ENCODE assay signal across 14 cellular contexts in the genomic region with DNA sequence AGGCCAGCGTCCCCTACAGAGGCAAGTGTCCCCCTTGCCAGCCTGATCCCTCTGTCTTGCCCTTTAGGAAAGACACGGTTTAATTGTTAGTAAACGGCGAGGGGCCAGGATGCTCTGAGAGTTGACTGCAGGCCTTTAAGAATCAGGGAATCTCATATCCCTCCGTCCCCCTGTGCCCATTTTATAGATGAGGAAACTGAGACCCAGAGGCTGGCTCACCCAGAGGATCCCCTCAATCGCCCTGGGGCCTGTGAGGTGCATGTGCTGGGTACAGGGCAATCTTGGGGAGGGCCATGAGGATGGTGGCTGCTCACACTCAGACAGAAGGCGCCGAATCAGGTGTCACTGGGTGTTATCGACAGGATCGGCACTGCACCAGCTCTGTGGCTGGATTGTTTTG. TPM values are rescaled to one million over a fixed set of nuclear protein-coding genes. Genes with fewer than 3 reads are reported as not detected.
DNase-seq lines count a peak whose midpoint lies in the region; ATAC-seq, FAIRE-seq and TF ChIP-seq lines count a peak whose summit lies in the region.
"Had no signal": no experiment of that assay in that cellular context is flagged by ENCODE, and none has a peak within 500 bp of the region (broad histone marks: within the 10 kb centered on the region; RNA-seq: fewer than 3 reads in every experiment).

No MANE protein-coding gene starts in this region.

- 70% methylated on average over 9 of the region's 10 CpGs for WGBS in SK-N-SH (ENCODE audit: low lambda C conversion rate)
- 66% methylated on average over 10 of the region's 10 CpGs; no CpG with 5 or more reads in 1 of the 2 experiments for WGBS in H1 (ENCODE audit: extremely low coverage in 1 of 2, insufficient coverage in 1 of 2, insufficient read length in 1 of 2, insufficient replicate concordance in 2 of 2, low coverage in 1 of 2, low lambda C conversion rate in 2 of 2, missing lambda C conversion rate in 1 of 2), 2 experiments
- 89% methylated on average over 5 of the region's 10 CpGs for WGBS in mesenchymal stem cell
- WGBS in urinary bladder, result 69% methylated on average over 10 of the region's 10 CpGs

- H3K9ac ChIP-seq in SK-N-SH, result peak overlapping the region; percentile 46; the same call in 1 of the 2 replicates
- no peak overlapping the region; a peak in 1 of 7 replicates for H3K9ac ChIP-seq in H1 (replicated peaks in 1 of 4; ENCODE audit: extremely low read depth in 1 of 4, low read depth in 3 of 4, low read length in 3 of 4)
- H3K9ac ChIP-seq in mesenchymal stem cell (ENCODE audit: low read length), result no peak overlapping the region

- TF ChIP-seq EP300 in SK-N-SH (IDR thresholded peaks at IDR 0.05; ENCODE audit: borderline replicate concordance in 1 of 2, low read depth in 1 of 2, low read length in 1 of 2), result no peak
- TF ChIP-seq EP300 in H1 (IDR thresholded peaks at IDR 0.05; ENCODE audit: borderline replicate concordance in 1 of 2, low read depth in 2 of 2, low read length in 2 of 2), result no peak

- H3K4me2 ChIP-seq in SK-N-SH, result peak overlapping the region; percentile 57; the same call in 1 of the 2 replicates
- H3K4me2 ChIP-seq in H1 (ENCODE audit: insufficient read depth in 1 of 2, low read depth in 2 of 2, low read length in 2 of 2), result peak overlapping the region; percentile 41 to 67
- peak overlapping the region; percentile 82 for H3K4me2 ChIP-seq in mesenchymal stem cell (ENCODE audit: low read length, poor library complexity, severe bottlenecking)

- no peaks in the 10 kb centered on the region for H3F3A ChIP-seq in SK-N-SH (replicated peaks; ENCODE audit: insufficient read depth)

- H3K14ac ChIP-seq in H1 (ENCODE audit: insufficient read length) (no peak overlapping the region), mesenchymal stem cell (ENCODE audit: low read length in 2 of 2) (no peak overlapping the region)

- POLR2A ChIA-PET in SK-N-SH (lab: Yijun Ruan, JAX), result no interaction called here
- POLR2A ChIA-PET in H1 (lab: Charles Lee; ENCODE audit: partially characterized antibody), result interaction anchor here (1.0 to 2.9 kb wide), 3 partner anchors 7 to 27 kb away, joined by 3 to 9 read pairs (median 3); no protein-coding TSS in a partner anchor

- H3K23me2 ChIP-seq in H1 (ENCODE audit: low read depth, low read length), result peaks cover 2% of the 10 kb centered on the region; the same call in 1 of the 2 replicates

- no peaks in the 10 kb centered on the region for H3K79me1 ChIP-seq in H1 (ENCODE audit: low read depth, low read length)
- H3K79me1 ChIP-seq in mesenchymal stem cell (replicated peaks; ENCODE audit: low read length, poor library complexity, severe bottlenecking), result peaks cover 5% of the 10 kb centered on the region

- no peak overlapping the region for H2BK20ac ChIP-seq in H1 (ENCODE audit: low read length)

- H4K8ac ChIP-seq in H1 (ENCODE audit: extremely low read depth, insufficient read depth, low read length) (0 out of 2 replicates have a peak overlapping the region, but pooled peaks have one; percentile 43), mesenchymal stem cell (ENCODE audit: low read length) (no peak overlapping the region)

- H2BK120ac ChIP-seq in H1 (replicated peaks; ENCODE audit: low read depth, low read length) (no peak overlapping the region), mesenchymal stem cell (ENCODE audit: low read depth, low read length) (peak overlapping the region; percentile 19)

- H3K9me3 ChIP-seq in SK-N-SH, result no peaks in the 10 kb centered on the region
- no peaks in the 10 kb centered on the region for H3K9me3 ChIP-seq in H1 (ENCODE audit: insufficient read depth in 2 of 2, low read depth in 1 of 2, low read length in 1 of 2)
- H3K9me3 ChIP-seq in mesenchymal stem cell (ENCODE audit: control insufficient read depth, low read length), result no peaks in the 10 kb centered on the region
- H3K9me3 ChIP-seq: sigmoid colon had no signal

- no peaks in the 10 kb centered on the region for H3K9me2 ChIP-seq in SK-N-SH

- H3K36me3 ChIP-seq in SK-N-SH (replicated peaks in 1 of 2; ENCODE audit: control insufficient read depth in 1 of 2, insufficient read depth in 2 of 2, low read length in 1 of 2) (no peaks in the 10 kb centered on the region), H1 (ENCODE audit: control insufficient read depth in 2 of 4, insufficient read depth in 4 of 4, low read length in 3 of 4) (no peaks in the 10 kb centered on the region), mesenchymal stem cell (ENCODE audit: control insufficient read depth in 1 of 2, insufficient read depth in 2 of 2, low read depth in 1 of 2, low read length in 2 of 2) (peaks cover 0 to 4% of the 10 kb centered on the region in 2 experiments), urinary bladder (ENCODE audit: insufficient read depth) (no peaks in the 10 kb centered on the region)
- H3K36me3 ChIP-seq: sigmoid colon had no signal

- no peak for TF ChIP-seq POLR2A in H1 (IDR thresholded peaks at IDR 0.05; ENCODE audit: control extremely low read depth in 1 of 2, low read depth in 2 of 2, low read length in 2 of 2)

- H3K18ac ChIP-seq in H1 (ENCODE audit: extremely low read depth, low read length), result no peak overlapping the region; the same call in 1 of the 2 replicates
- H3K18ac ChIP-seq in mesenchymal stem cell (ENCODE audit: low read depth in 1 of 2, low read length in 2 of 2), result no peak overlapping the region

- DNase-seq in SK-N-SH, result no peak
- no peak for DNase-seq in H1 (ENCODE audit: low read depth in 1 of 2, low spot score in 2 of 2)
- no peak for DNase-seq in mesenchymal stem cell
- DNase-seq in activated T-cell treated with anti-CD3 and anti-CD28 coated beads, Interleukin-2, amount 50 U/mL, for 48 hours, result no peak
- DNase-seq in NCI-H187 (lab: John Stamatoyannopoulos, UW), result no peak
- DNase-seq: activated T-cell treated with anti-CD3 and anti-CD28 coated beads for 4 hours; DMS 273 treated with DMSO at 0.1 percent for 48 hours; naive thymus-derived CD4-positive, alpha-beta T cell; NCI-H2171; sigmoid colon had no signal

- H4K20me1 ChIP-seq in SK-N-SH (ENCODE audit: insufficient read depth), result no peaks in the 10 kb centered on the region
- H4K20me1 ChIP-seq in H1 (replicated peaks in 1 of 2; ENCODE audit: control insufficient read depth in 1 of 2, insufficient read depth in 2 of 2, low read length in 2 of 2), result no peaks in the 10 kb centered on the region

- peak overlapping the region; percentile 37 to 47; a peak in 3 of 4 replicates for H3K4me3 ChIP-seq in SK-N-SH (ENCODE audit: low read depth in 2 of 2, low read length in 1 of 2)
- H3K4me3 ChIP-seq in H1 (ENCODE audit: extremely low read depth in 1 of 4, insufficient read depth in 2 of 4, low read depth in 3 of 4, low read length in 4 of 4), result peak overlapping the region in 2 of 4 experiments; percentile 50 to 59; a peak in 4 of 8 replicates
- no peak overlapping the region for H3K4me3 ChIP-seq in mesenchymal stem cell (ENCODE audit: insufficient read depth in 1 of 2, low read depth in 1 of 2, low read length in 2 of 2)
- peak overlapping the region; percentile 33 for H3K4me3 ChIP-seq in urinary bladder (ENCODE audit: low read depth, low read length)

- H3K27ac ChIP-seq in SK-N-SH (ENCODE audit: low read depth in 2 of 2, low read length in 1 of 2), result no peak overlapping the region
- no peak overlapping the region for H3K27ac ChIP-seq in H1 (ENCODE audit: low read depth, low read length)
- no peak overlapping the region for H3K27ac ChIP-seq in mesenchymal stem cell (ENCODE audit: low read length, poor library complexity, severe bottlenecking)
- H3K27ac ChIP-seq in urinary bladder (ENCODE audit: low read depth), result no peak overlapping the region
- H3K27ac ChIP-seq: 22Rv1, sigmoid colon had no signal

- H2BK15ac ChIP-seq in H1 (ENCODE audit: low read length) (no peak overlapping the region), mesenchymal stem cell (ENCODE audit: low read depth, poor library complexity, severe bottlenecking) (no peak overlapping the region)

- no peak overlapping the region for H3K56ac ChIP-seq in H1 (replicated peaks; ENCODE audit: insufficient read length, low read depth, low read length)

- no peak for TF ChIP-seq RAD21 in SK-N-SH (IDR thresholded peaks at IDR 0.05; ENCODE audit: low read length)
- no peak for TF ChIP-seq RAD21 in H1 (IDR thresholded peaks at IDR 0.05 in 1 of 2, conservative IDR thresholded peaks at IDR 0.05 in 1 of 2; ENCODE audit: low read depth in 2 of 2, low read length in 2 of 2)

- H3K4ac ChIP-seq in H1 (replicated peaks; ENCODE audit: insufficient read length, low read depth, low read length) (no peak overlapping the region), mesenchymal stem cell (ENCODE audit: low read depth in 1 of 2, low read length in 2 of 2) (no peak overlapping the region)

- FAIRE-seq in H1 (lab: Jason Lieb, UNC), result no peak

- H2AFZ ChIP-seq in SK-N-SH (ENCODE audit: low read depth) (no peak overlapping the region), H1 (ENCODE audit: low read length) (no peak overlapping the region), mesenchymal stem cell (ENCODE audit: low read depth, low read length) (no peak overlapping the region)

- peaks cover 0 to 2% of the 10 kb centered on the region in 2 experiments; a peak in 1 of 4 replicates for H3K4me1 ChIP-seq in SK-N-SH (ENCODE audit: control insufficient read depth in 1 of 2, insufficient read depth in 2 of 2, low read depth in 1 of 2, low read length in 1 of 2)
- H3K4me1 ChIP-seq in H1 (replicated peaks in 1 of 4; ENCODE audit: control insufficient read depth in 3 of 4, insufficient read depth in 4 of 4, low read length in 3 of 4), result peaks cover 0 to 24% (median 13%) of the 10 kb centered on the region in 4 experiments; a peak in 4 of 7 replicates
- H3K4me1 ChIP-seq in mesenchymal stem cell (ENCODE audit: control insufficient read depth, insufficient read depth, low read depth, low read length), result peaks cover 30% of the 10 kb centered on the region
- H3K4me1 ChIP-seq in urinary bladder (ENCODE audit: insufficient read depth), result no peaks in the 10 kb centered on the region
- H3K4me1 ChIP-seq: sigmoid colon had no signal

- ATAC-seq in SK-N-SH treated with all-trans-retinoic acid at 6 μM for 48 hours, result no peak
- no peak for ATAC-seq in HG03135 (IDR thresholded peaks at IDR 0.05; ENCODE audit: unreplicated experiment)
- ATAC-seq: naive thymus-derived CD4-positive, alpha-beta T cell had no signal

- H3K79me2 ChIP-seq in SK-N-SH (ENCODE audit: insufficient read depth), result no peaks in the 10 kb centered on the region
- H3K79me2 ChIP-seq in H1 (ENCODE audit: control insufficient read depth in 1 of 2, insufficient read depth in 2 of 2, low read length in 2 of 2), result no peaks in the 10 kb centered on the region

- H3K27me3 ChIP-seq in SK-N-SH (ENCODE audit: insufficient read depth), result no peaks in the 10 kb centered on the region; the same call in 1 of the 2 replicates
- no peaks in the 10 kb centered on the region; a peak in 1 of 7 replicates for H3K27me3 ChIP-seq in H1 (replicated peaks in 1 of 4; ENCODE audit: control insufficient read depth in 3 of 4, extremely low read depth in 1 of 4, insufficient read depth in 3 of 4, low read length in 3 of 4)
- peaks cover 0 to 68% of the 10 kb centered on the region in 2 experiments for H3K27me3 ChIP-seq in mesenchymal stem cell (ENCODE audit: control insufficient read depth in 1 of 2, insufficient read depth in 1 of 2, low read length in 2 of 2)

- CTCF ChIA-PET in SK-N-SH (lab: Yijun Ruan, JAX) (interaction anchor here (1.2 to 5.2 kb wide), 3 partner anchors 16 to 28 kb away, joined by 3 to 37 read pairs (median 5); no protein-coding TSS in a partner anchor), H1 (lab: Charles Lee; ENCODE audit: partially characterized antibody) (interaction anchor here (9.6 kb wide), 1 partner anchor 16 kb away, joined by 94 read pairs; no protein-coding TSS in a partner anchor)

- no peak overlapping the region for H4K5ac ChIP-seq in H1 (ENCODE audit: insufficient read length, low read depth, low read length)

- H2AK5ac ChIP-seq in H1 (ENCODE audit: low read depth, low read length), result peak overlapping the region; percentile 75; the same call in 1 of the 2 replicates
- H2AK5ac ChIP-seq in mesenchymal stem cell (ENCODE audit: low read length, severe bottlenecking), result no peak overlapping the region

- no peak overlapping the region for H2BK12ac ChIP-seq in H1 (ENCODE audit: low read depth, low read length)
- no peak overlapping the region for H2BK12ac ChIP-seq in mesenchymal stem cell (ENCODE audit: low read length in 2 of 2)

- TF ChIP-seq CTCF in SK-N-SH (IDR thresholded peaks at IDR 0.05) (no peak), H1 (IDR thresholded peaks at IDR 0.05; ENCODE audit: control extremely low read depth in 1 of 3, insufficient read depth in 1 of 3, low read depth in 1 of 3, low read length in 3 of 3) (no peak)

- H2BK5ac ChIP-seq in H1 (ENCODE audit: low read depth, low read length) (no peak overlapping the region), mesenchymal stem cell (ENCODE audit: low read depth, low read length, poor library complexity, severe bottlenecking) (no peak overlapping the region)

- H4K91ac ChIP-seq in H1 (replicated peaks; ENCODE audit: insufficient read length, low read length) (peak overlapping the region; percentile 40), mesenchymal stem cell (ENCODE audit: low read length) (no peak overlapping the region)

- H3K23ac ChIP-seq in H1 (ENCODE audit: insufficient read length) (no peak overlapping the region), mesenchymal stem cell (ENCODE audit: low read length in 2 of 2) (no peak overlapping the region)

RNA-seq across cellular contexts. Expression of a gene that starts 0.6 kb away (rescaled TPM):
- 10.3 and 10.6 TPM in 2 replicates for polyA plus RNA-seq in SK-N-SH (2012; rRNA removed)
- 5.9 and 7.3 TPM in 2 replicates for polyA plus RNA-seq in SK-N-SH (2012; cell fraction: cytosol; rRNA removed)
- 18.4 and 23.2 TPM in 2 replicates for polyA plus RNA-seq in SK-N-SH (2012; cell fraction: nucleus; rRNA removed)
- total RNA-seq in H1 (2021; fragmentation: NEBNext Ultra II Directional; extraction: Animal tissue kit (Norgen Biotek cat#: 25700)), result 15.4 and 15.6 TPM in 2 replicates
- 18.6 and 20.1 TPM in 2 replicates for polyA plus RNA-seq in H1 (2011; rRNA removed)
- polyA plus RNA-seq in H1 (2011; cell fraction: cytosol; rRNA removed), result 16.8 TPM
- 33.8 TPM for polyA plus RNA-seq in H1 (2011; cell fraction: nucleus; rRNA removed)
- polyA plus RNA-seq in H1 (2012, experiment 1 of 2), result 13.5 to 18.5 TPM (median 15.8 TPM) in 4 replicates
- polyA plus RNA-seq in H1 (2012, experiment 2 of 2), result 6.4 TPM
- 8.5 TPM for polyA plus RNA-seq in H1 (2013, experiment 1 of 2)
- polyA plus RNA-seq in H1 (2013, experiment 2 of 2), result 9.2 TPM
- 17.3 and 24.3 TPM in 2 replicates for polyA minus RNA-seq in H1 (2011; rRNA and poly(A)+ RNA removed)
- 10.8 TPM for polyA minus RNA-seq in H1 (2011; cell fraction: cytosol; rRNA and poly(A)+ RNA removed)
- 9.4 TPM for polyA minus RNA-seq in H1 (2011; cell fraction: nucleus; rRNA and poly(A)+ RNA removed)
- polyA plus RNA-seq in mesenchymal stem cell (2013, experiment 1 of 2), result 1.9 TPM
- 1.7 TPM for polyA plus RNA-seq in mesenchymal stem cell (2013, experiment 2 of 2)
- 9.7 TPM for total RNA-seq in urinary bladder
- polyA plus RNA-seq in urinary bladder, result 5.3 TPM

Comparison
In these comparisons a context has a peak if more than half of its experiments do, and no peak if none do; other contexts are left out.
1. H3K4me3 ChIP-seq: peak in SK-N-SH (2 of 2) and urinary bladder (single experiment); none in mesenchymal stem cell (0 of 2).
2. Peak in every context shown above with its lines, with median percentiles within 50 percentile points of each other: H3K4me2 ChIP-seq.